Comparison of ENCODE assay signal across 9 cellular contexts in genomic region chr6:69791065-69791471, GRCh38. TPM values are rescaled to one million over a fixed set of nuclear protein-coding genes. Genes with fewer than 3 reads are reported as not detected.
DNase-seq lines count a peak whose midpoint lies in the region; ATAC-seq and TF ChIP-seq lines count a peak whose summit lies in the region.
"Had no signal": no experiment of that assay in that cellular context is flagged by ENCODE, and none has a peak within 500 bp of the region (broad histone marks: within the 10 kb centered on the region; RNA-seq: fewer than 3 reads in every experiment).

No MANE protein-coding gene starts in this region.

- H3K36me3 ChIP-seq in stomach smooth muscle (ENCODE audit: control insufficient read depth in 2 of 2, insufficient read depth in 2 of 2, low read length in 2 of 2), result no peaks in the 10 kb centered on the region

- H3K27me3 ChIP-seq in foreskin keratinocyte (no peaks in the 10 kb centered on the region), stomach smooth muscle (ENCODE audit: control insufficient read depth in 1 of 2, insufficient read depth in 2 of 2, low read length in 2 of 2) (no peaks in the 10 kb centered on the region)

- TF ChIP-seq CTCF in foreskin keratinocyte (conservative IDR thresholded peaks at IDR 0.05), result no peak

- DNase-seq in NCI-H2107 treated with DMSO at 0.1 percent for 48 hours (lab: John Stamatoyannopoulos, UW; ENCODE audit: unreplicated experiment), result peak; percentile 1
- no peak for DNase-seq in NCI-H2107 (lab: John Stamatoyannopoulos, UW)
- DNase-seq in foreskin keratinocyte, result peak; percentile 10 to 54
- DNase-seq in NCI-H1930 (lab: John Stamatoyannopoulos, UW), result no peak
- DNase-seq in NCI-H446 treated with DMSO at 0.1 percent for 48 hours (lab: John Stamatoyannopoulos, UW), result no peak

- ATAC-seq in HG03460 (IDR thresholded peaks at IDR 0.05; ENCODE audit: unreplicated experiment) (peak; percentile 41), foreskin keratinocyte (peak; percentile 83), GM18519 (IDR thresholded peaks at IDR 0.05; ENCODE audit: low FRiP score, unreplicated experiment) (no peak)

- no peak overlapping the region for H3K4me3 ChIP-seq in stomach smooth muscle (ENCODE audit: low read length in 2 of 2)

- no peaks in the 10 kb centered on the region for H3K9me3 ChIP-seq in stomach smooth muscle (ENCODE audit: control insufficient read depth in 2 of 2, low read length in 2 of 2)

- peak overlapping the region in 1 of 2 donors; percentile 2 for H3K9ac ChIP-seq in stomach smooth muscle (ENCODE audit: low read length in 2 of 2)

- H3K27ac ChIP-seq in foreskin keratinocyte (no peak overlapping the region), stomach smooth muscle (ENCODE audit: low read length) (peak overlapping the region; percentile 46)
- H3K27ac ChIP-seq: VCaP had no signal

- H3K4me1 ChIP-seq in foreskin keratinocyte (peaks cover 7% of the 10 kb centered on the region), stomach smooth muscle (ENCODE audit: control insufficient read depth, insufficient read depth, low read length) (no peaks in the 10 kb centered on the region)

RNA-seq across cellular contexts. Expression of gene LMBRD1, which starts 5.7 kb away (rescaled TPM):
- 18.1 and 21.2 TPM in 2 replicates for total RNA-seq in foreskin keratinocyte
- polyA plus RNA-seq in foreskin keratinocyte, result 13.0 and 13.6 TPM in 2 replicates

Comparison
In these comparisons a context has a peak if more than half of its experiments do, and no peak if none do; other contexts are left out.
1. DNase-seq: peak in NCI-H2107 treated with DMSO at 0.1 percent for 48 hours (single experiment) and foreskin keratinocyte (2 of 2); none in NCI-H2107 (single experiment), NCI-H1930 (0 of 2) and NCI-H446 treated with DMSO at 0.1 percent for 48 hours (single experiment).